In the genomic region with DNA sequence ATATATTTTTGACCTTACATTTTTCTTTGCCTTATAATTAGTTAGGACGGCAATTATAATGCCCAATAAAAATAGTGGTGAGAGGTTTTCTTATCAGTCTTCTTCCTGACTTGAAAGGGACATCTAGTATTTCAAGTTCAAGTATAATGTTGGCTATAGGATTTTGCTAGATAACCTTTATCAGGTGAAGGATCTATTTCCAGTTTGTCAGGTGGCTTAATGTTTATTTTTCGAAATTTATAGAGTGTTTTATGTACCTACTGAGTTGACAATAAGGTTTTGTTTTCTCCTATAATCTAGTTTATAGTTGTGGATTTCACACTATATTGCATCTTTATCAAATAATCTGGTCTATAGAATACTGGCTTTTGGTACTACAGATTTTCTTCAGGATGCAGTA, we compare ENCODE assay signal across 28 cellular contexts.
"Had no signal": no experiment of that assay in that cellular context is flagged by ENCODE, and none has a peak within 500 bp of the region (broad histone marks: within the 10 kb centered on the region; RNA-seq: fewer than 3 reads in every experiment).

No MANE protein-coding gene starts in this region.

- H3K9me3 ChIP-seq: neutrophil, ovary, prostate gland, right lobe of liver, sigmoid colon, thoracic aorta, thyroid gland, tibial nerve, upper lobe of left lung, vagina had no signal

- H3K4me3 ChIP-seq: ovary, prostate gland, right lobe of liver, sigmoid colon, stomach, thoracic aorta, thyroid gland, tibial nerve, upper lobe of left lung, vagina had no signal

- H3K79me2 ChIP-seq: parathyroid adenoma had no signal

- H2AFZ ChIP-seq: parathyroid adenoma had no signal

- H3K36me3 ChIP-seq: neutrophil, ovary, prostate gland, right lobe of liver, sigmoid colon, stomach, thoracic aorta, thyroid gland, tibial nerve, upper lobe of left lung, vagina had no signal

- H3K27me3 ChIP-seq: neutrophil, ovary, right lobe of liver, sigmoid colon, stomach, thyroid gland, tibial nerve, upper lobe of left lung, vagina had no signal

- FAIRE-seq: small intestine, urothelium cell line had no signal

- ATAC-seq: naive thymus-derived CD8-positive, alpha-beta T cell; natural killer cell treated with Interleukin-12 subunit alpha and Interleukin-12 subunit beta and Interleukin-15 and Interleukin-18, amount 100 ng/mL, for 72 hours; right cardiac atrium; right lobe of liver; stimulated activated effector memory CD8-positive, alpha-beta T cell treated with anti-CD3 and anti-CD28 coated beads, Interleukin-12 subunit alpha, Interleukin-12 subunit beta, amount 100 ng/mL, for 72 hours; stimulated activated naive B cell treated with anti-CD40 and anti-IgM and Interleukin-4, amounts not matched to agents 10 μg/mL and 1 μg/mL and 100 μg/mL, for 72 hours had no signal

- H3K9ac ChIP-seq: parathyroid adenoma had no signal

- DNase-seq: naive thymus-derived CD8-positive, alpha-beta T cell; nephron progenitor cell; nucleus accumbens; ovary; posterior cingulate gyrus; right cardiac atrium; right lobe of liver; sigmoid colon; small intestine; stimulated activated CD4-positive, alpha-beta T cell treated with anti-CD3 and anti-CD28 coated beads, Interleukin-15, amount 100 ng/mL, for 24 hours; stimulated activated CD4-positive, alpha-beta T cell treated with anti-CD3 and anti-CD28 coated beads, Interleukin-2, amount 100 ng/mL, for 24 hours; stimulated activated CD4-positive, alpha-beta T cell treated with anti-CD3 and anti-CD28 coated beads, Interleukin-2, amount 100 ng/mL, for 48 hours; stimulated activated CD4-positive, alpha-beta T cell treated with anti-CD3 and anti-CD28 coated beads, Interleukin-4, amount 100 ng/mL, for 24 hours; stimulated activated naive B cell treated with anti-CD40 and anti-IgM and Interleukin-4, amounts not matched to agents 10 μg/mL and 1 μg/mL and 100 μg/mL, for 72 hours; stimulated activated naive CD4-positive, alpha-beta T cell treated with Interleukin-2 at 50 U/mL for 16 hours; stomach; thyroid gland; trophoblast cell; upper lobe of left lung had no signal

- H3K4me1 ChIP-seq: parathyroid adenoma, prostate gland, right lobe of liver, sigmoid colon, stomach, thyroid gland, tibial nerve, upper lobe of left lung, vagina had no signal

- H3K27ac ChIP-seq: neutrophil, ovary, parathyroid adenoma, prostate gland, right lobe of liver, sigmoid colon, stomach, thoracic aorta, thyroid gland, tibial nerve, upper lobe of left lung, vagina had no signal
